Comparison of ENCODE assay signal across 23 cellular contexts in the genomic region with DNA sequence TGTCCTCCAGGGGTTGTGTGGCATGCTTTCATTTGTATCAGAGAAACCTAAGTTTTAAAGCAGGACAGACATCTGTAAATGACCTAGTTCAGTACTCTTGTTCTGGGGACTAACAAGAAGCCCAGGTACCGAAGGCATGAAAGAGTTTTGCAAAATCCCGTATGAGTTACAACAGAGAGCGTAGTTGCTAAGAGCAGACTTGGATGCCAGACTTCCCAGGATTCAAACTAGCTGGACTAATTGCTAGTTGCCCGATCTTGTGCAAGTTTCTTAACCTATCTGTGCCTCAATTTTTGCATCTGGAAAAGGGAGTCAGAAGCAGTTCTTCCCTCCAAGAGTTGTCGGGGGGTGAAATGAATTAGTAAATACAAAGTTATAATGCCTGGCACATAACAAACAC. TPM values are rescaled to one million over a fixed set of nuclear protein-coding genes. Genes with fewer than 3 reads are reported as not detected.
DNase-seq lines count a peak whose midpoint lies in the region; ATAC-seq, FAIRE-seq and TF ChIP-seq lines count a peak whose summit lies in the region.
"Had no signal": no experiment of that assay in that cellular context is flagged by ENCODE, and none has a peak within 500 bp of the region (broad histone marks: within the 10 kb centered on the region; RNA-seq: fewer than 3 reads in every experiment).

No MANE protein-coding gene starts in this region.

- H3K36me3 Mint-ChIP-seq in brain (peaks cover 29% of the 10 kb centered on the region), mesothelial cell of epicardium (peaks cover 32% of the 10 kb centered on the region)
- H3K36me3 Mint-ChIP-seq: CD4-positive, CD25-positive, alpha-beta regulatory T cell had no signal

- H3K4me1 ChIP-seq in left ventricle myocardium inferior (peaks cover 40% of the 10 kb centered on the region), heart left ventricle (peaks cover 0 to 36% (median 23%) of the 10 kb centered on the region in 12 donors)

- H3K9me3 ChIP-seq in left ventricle myocardium inferior (replicated peaks) (no peaks in the 10 kb centered on the region), heart left ventricle (no peaks in the 10 kb centered on the region)
- H3K9me3 ChIP-seq: BLaER1, HAP-1 had no signal

- intact Hi-C loops in left ventricle myocardium inferior (cut with micrococcal nuclease), result no loop called here
- intact Hi-C loops in heart left ventricle (cut with DNase I), result no loop called here

- DNase-seq in left ventricle myocardium inferior, result no peak
- no peak for DNase-seq in heart left ventricle
- no peak for DNase-seq in mesothelial cell of epicardium (ENCODE audit: low spot score in 2 of 2, unreplicated experiment in 2 of 2)
- DNase-seq in SK-N-DZ (ENCODE audit: low spot score), result no peak
- no peak for DNase-seq in stimulated activated naive CD8-positive, alpha-beta T cell treated with anti-CD3 and anti-CD28 coated beads, Interleukin-15, Interleukin-2, amounts not matched to agents 100 U/mL and 50 U/mL, for 24 hours
- no peak for DNase-seq in GM19239 (ENCODE audit: insufficient read length, low spot score)
- DNase-seq: CD4-positive, CD25-positive, alpha-beta regulatory T cell; DMS153; DND-41; GOT3; KG1; NCI-H1048; NCI-H1417; NCI-H1694 treated with DMSO at 0.1 percent for 48 hours; NCI-H2081; NCI-H2171 treated with DMSO at 0.1 percent for 48 hours; NCI-H748 treated with DMSO at 0.1 percent for 48 hours; PC-3 had no signal

- no peak for ATAC-seq in heart left ventricle
- no peak for ATAC-seq in stimulated activated naive CD8-positive, alpha-beta T cell treated with anti-CD3 and anti-CD28 coated beads, Interleukin-15, Interleukin-2, amounts not matched to agents 100 U/mL and 50 U/mL, for 24 hours
- no peak for ATAC-seq in GM19467 (IDR thresholded peaks at IDR 0.05; ENCODE audit: unreplicated experiment)
- ATAC-seq: PC-3 had no signal

- no peak overlapping the region for H3K4me3 ChIP-seq in left ventricle myocardium inferior
- no peak overlapping the region for H3K4me3 ChIP-seq in heart left ventricle
- H3K4me3 ChIP-seq: BLaER1 had no signal

- FAIRE-seq in GM19239 (lab: Jason Lieb, UNC), result no peak
- FAIRE-seq: GM12892 had no signal

- WGBS in heart left ventricle, 4 donors, result 64 to 77% (median 70%) methylated on average over 5 of the region's 5 CpGs

- H3K4me3 Mint-ChIP-seq in brain, result peak overlapping the region in 1 of 5 experiments; percentile 7
- no peak overlapping the region for H3K4me3 Mint-ChIP-seq in mesothelial cell of epicardium
- H3K4me3 Mint-ChIP-seq: CD4-positive, CD25-positive, alpha-beta regulatory T cell had no signal

- no peaks in the 10 kb centered on the region for H3K27me3 ChIP-seq in left ventricle myocardium inferior (ENCODE audit: low read depth)
- no peaks in the 10 kb centered on the region for H3K27me3 ChIP-seq in heart left ventricle
- H3K27me3 ChIP-seq: BLaER1 had no signal

- H3K9me3 Mint-ChIP-seq in brain (peaks cover 0 to 3% (median 0%) of the 10 kb centered on the region in 5 experiments), mesothelial cell of epicardium (no peaks in the 10 kb centered on the region)

- H3K4me1 Mint-ChIP-seq in brain (peaks cover 37% of the 10 kb centered on the region), mesothelial cell of epicardium (peaks cover 36% of the 10 kb centered on the region)
- H3K4me1 Mint-ChIP-seq: CD4-positive, CD25-positive, alpha-beta regulatory T cell had no signal

- H3K36me3 ChIP-seq in left ventricle myocardium inferior (peaks cover 3% of the 10 kb centered on the region), heart left ventricle (peaks cover 0 to 6% (median 0%) of the 10 kb centered on the region in 9 donors)
- H3K36me3 ChIP-seq: BLaER1, HAP-1 had no signal

- TF ChIP-seq POLR2A in heart left ventricle (IDR thresholded peaks at IDR 0.05), result no peak

- H3K27me3 Mint-ChIP-seq in brain (no peaks in the 10 kb centered on the region), mesothelial cell of epicardium (ENCODE audit: low read depth) (no peaks in the 10 kb centered on the region)

- H3K27ac Mint-ChIP-seq in brain, result peak overlapping the region in 3 of 5 experiments; percentile 0 to 17 (median 3)
- peak overlapping the region; percentile 10 for H3K27ac Mint-ChIP-seq in mesothelial cell of epicardium

- H3K27ac ChIP-seq in left ventricle myocardium inferior (replicated peaks), result peak overlapping the region; percentile 45
- H3K27ac ChIP-seq in heart left ventricle, result no peak overlapping the region
- H3K27ac ChIP-seq: BLaER1 had no signal

- TF ChIP-seq CTCF in left ventricle myocardium inferior (IDR thresholded peaks at IDR 0.05; ENCODE audit: borderline replicate concordance), result no peak
- TF ChIP-seq CTCF in heart left ventricle (IDR thresholded peaks at IDR 0.05), result no peak
- no peak for TF ChIP-seq CTCF in brain (conservative IDR thresholded peaks at IDR 0.05)
- no peak for TF ChIP-seq CTCF in mesothelial cell of epicardium (IDR thresholded peaks at IDR 0.05; ENCODE audit: unreplicated experiment)

RNA-seq across cellular contexts. Expression of gene FBXL7, which starts 20.9 kb away (rescaled TPM):
- 27.7 TPM for total RNA-seq in left ventricle myocardium inferior
- total RNA-seq in heart left ventricle, result 10 to 100 TPM; 17.6 to 27.6 (median 24.5) TPM
- 10 to 100 TPM in 1 of 2 donors, 1 to 10 TPM in 1; 8.7 to 13.2 TPM for polyA plus RNA-seq in heart left ventricle
- 18.8 TPM for polyA plus RNA-seq in brain (ENCODE audit: insufficient read depth, low read depth, low replicate concordance)
- 68.8 to 70.7 TPM (median 70.0 TPM) in 3 replicates for total RNA-seq in mesothelial cell of epicardium
- polyA plus RNA-seq in SK-N-DZ (2014; cell fraction: cytosol; rRNA removed), result 7.2 and 8.9 TPM in 2 replicates
- 17.9 and 24.8 TPM in 2 replicates for polyA plus RNA-seq in SK-N-DZ (2014; cell fraction: nucleus; rRNA removed)
- total RNA-seq: CD4-positive, CD25-positive, alpha-beta regulatory T cell had no signal
- polyA plus RNA-seq: CD4-positive, CD25-positive, alpha-beta regulatory T cell had no signal
